28 cellular contexts compared by ENCODE assay signal in the genomic region with DNA sequence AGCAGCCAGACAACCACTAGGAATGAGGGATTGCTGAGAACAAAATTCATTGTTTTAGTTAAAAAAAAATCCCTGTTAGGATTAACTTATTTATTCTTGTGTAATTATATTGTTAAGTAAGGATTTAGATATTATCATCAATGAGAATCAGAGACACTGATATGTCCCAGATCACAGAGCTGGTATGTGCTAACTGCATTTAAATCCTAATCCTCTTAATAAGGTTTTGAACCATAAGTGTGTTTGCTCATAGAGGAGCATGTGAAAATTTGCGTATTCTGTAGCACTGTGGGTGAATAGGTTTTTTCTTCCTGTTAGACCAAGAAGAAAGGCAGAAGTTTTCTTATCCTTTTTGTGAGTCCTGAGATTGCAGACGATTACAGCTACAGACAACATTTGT.
"Had no signal": no experiment of that assay in that cellular context is flagged by ENCODE, and none has a peak within 500 bp of the region (broad histone marks: within the 10 kb centered on the region; RNA-seq: fewer than 3 reads in every experiment).

No MANE protein-coding gene starts in this region.

- H3K9me3 ChIP-seq: neutrophil, pancreas, prostate gland, right lobe of liver, sigmoid colon, spleen, suprapubic skin, testis, tibial artery, transverse colon, upper lobe of right lung, uterus had no signal

- H3K4me1 ChIP-seq: pancreas, prostate gland, right lobe of liver, spleen, suprapubic skin, testis, tibial artery, transverse colon, upper lobe of right lung, uterus had no signal

- FAIRE-seq: pancreas, small intestine had no signal

- H3K36me3 ChIP-seq: neutrophil, pancreas, prostate gland, right lobe of liver, sigmoid colon, spleen, suprapubic skin, tibial artery, transverse colon, upper lobe of right lung, uterus had no signal

- ATAC-seq: naive thymus-derived CD8-positive, alpha-beta T cell; natural killer cell treated with Interleukin-12 subunit alpha and Interleukin-12 subunit beta and Interleukin-15 and Interleukin-18, amount 100 ng/mL, for 72 hours; pancreas; right cardiac atrium; right lobe of liver; stimulated activated effector memory CD8-positive, alpha-beta T cell treated with anti-CD3 and anti-CD28 coated beads, Interleukin-12 subunit alpha, Interleukin-12 subunit beta, amount 100 ng/mL, for 72 hours; stimulated activated naive B cell treated with anti-CD40 and anti-IgM and Interleukin-4, amounts not matched to agents 10 μg/mL and 1 μg/mL and 100 μg/mL, for 72 hours; upper lobe of right lung had no signal

- H3K27ac ChIP-seq: neutrophil, pancreas, prostate gland, right lobe of liver, sigmoid colon, spleen, suprapubic skin, testis, tibial artery, transverse colon, upper lobe of right lung, uterus had no signal

- H3K27me3 ChIP-seq: neutrophil, pancreas, right lobe of liver, sigmoid colon, spleen, suprapubic skin, testis, tibial artery, transverse colon, upper lobe of right lung, uterus had no signal

- H3K4me3 ChIP-seq: pancreas, prostate gland, right lobe of liver, sigmoid colon, spleen, suprapubic skin, testis, tibial artery, transverse colon, upper lobe of right lung, uterus had no signal

- DNase-seq: naive B cell; naive thymus-derived CD8-positive, alpha-beta T cell; nephron progenitor cell; nucleus accumbens; pancreas; retina; right cardiac atrium; right lobe of liver; sigmoid colon; small intestine; spleen; stimulated activated CD4-positive, alpha-beta T cell treated with anti-CD3 and anti-CD28 coated beads, Interleukin-12 subunit alpha, Interleukin-12 subunit beta, amount 100 ng/mL, for 4 hours; stimulated activated CD4-positive, alpha-beta T cell treated with anti-CD3 and anti-CD28 coated beads, Interleukin-1b, Interleukin-23, amount 100 ng/mL, for 48 hours; stimulated activated CD4-positive, alpha-beta T cell treated with anti-CD3 and anti-CD28 coated beads, Interleukin-2, amount 100 ng/mL, for 48 hours; stimulated activated CD4-positive, alpha-beta T cell treated with anti-CD3 and anti-CD28 coated beads, Interleukin-4, amount 100 ng/mL, for 24 hours; stimulated activated naive B cell treated with anti-CD40 and anti-IgM and Interleukin-4, amounts not matched to agents 10 μg/mL and 1 μg/mL and 100 μg/mL, for 72 hours; stimulated activated naive CD4-positive, alpha-beta T cell treated with Interleukin-2 at 50 U/mL for 16 hours; substantia nigra; testis; tibial artery; transverse colon; upper lobe of right lung; uterus had no signal
